In the genomic region with DNA sequence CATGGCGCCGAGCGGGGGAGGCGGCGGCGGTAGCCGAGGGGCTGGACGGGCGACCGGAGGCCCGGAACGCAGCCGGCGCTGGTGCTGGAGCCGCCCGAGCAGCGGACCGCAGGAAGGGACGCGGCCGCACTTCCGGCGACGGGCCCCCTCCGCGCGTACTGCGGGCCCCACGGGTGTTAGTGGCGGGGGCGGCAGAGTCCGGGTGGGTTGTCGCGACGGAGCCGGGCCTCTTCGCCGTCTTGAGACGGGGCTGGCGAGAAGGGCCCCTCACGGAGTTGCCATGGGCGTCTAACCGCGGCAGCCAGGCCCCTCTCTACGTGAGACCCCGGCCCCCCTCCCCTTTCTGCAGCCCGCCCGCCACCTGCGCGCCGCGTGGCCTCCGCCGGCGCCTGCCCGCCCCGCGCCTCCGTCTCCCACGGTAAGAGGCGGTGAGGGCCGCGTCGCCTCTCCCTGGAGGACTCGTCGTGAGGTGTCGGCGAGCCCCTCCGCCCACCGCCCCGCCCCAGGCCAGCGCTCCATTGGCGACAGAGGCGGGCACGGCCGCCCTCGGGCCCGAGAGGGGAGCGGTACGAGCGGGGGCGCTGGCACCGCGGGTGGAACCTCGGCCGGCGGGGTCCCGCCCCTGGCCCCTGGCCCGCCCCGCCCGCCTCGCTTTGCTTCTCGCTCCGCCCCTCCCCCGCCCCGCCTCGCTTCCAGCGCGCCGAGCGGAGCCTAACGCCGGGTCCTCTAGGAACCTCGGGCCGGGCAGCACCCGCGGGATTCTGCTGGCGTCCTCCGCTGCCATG, we compare ENCODE assay signal across 1 cellular context.
A peak's percentile ranks its signal among the peaks of the same experiment; 100 is the strongest.
TF ChIP-seq lines count a peak whose summit lies in the region.

Gene VPS9D1, minus strand, starts transcription at position 40 of the 785 bp plus-strand sequence. Its CDS starts 37 bp downstream, at position 3.
Gene ZNF276, plus strand, starts transcription at position 679 of the 785 bp plus-strand sequence. Its CDS starts 104 bp downstream, at position 783.

TF ChIP-seq in HepG2, 621 proteins besides CTCF, POLR2A, EP300 and RAD21 (continued from another document and continues in another):
- TF ChIP-seq ZNF687 (CRISPR knock-in tag; IDR thresholded peaks at IDR 0.05): peak; percentile 91
- no peak; the same call in 1 of the 2 replicates for TF ChIP-seq CENPT (CRISPR knock-in tag; IDR thresholded peaks at IDR 0.05; ENCODE audit: low read depth)
- TF ChIP-seq ZNF674 (CRISPR knock-in tag; IDR thresholded peaks at IDR 0.05; ENCODE audit: low read depth): no peak
- no peak; the same call in 1 of the 2 replicates for TF ChIP-seq SMAD1 (CRISPR knock-in tag; IDR thresholded peaks at IDR 0.05; ENCODE audit: borderline replicate concordance, low read depth)
- peak; percentile 99 for TF ChIP-seq ZBTB25 (CRISPR knock-in tag; IDR thresholded peaks at IDR 0.05)
- no peak for TF ChIP-seq ZNF7 (CRISPR knock-in tag; IDR thresholded peaks at IDR 0.05)
- peak; percentile 81; the same call in 1 of the 2 replicates for TF ChIP-seq ZNF343 (CRISPR knock-in tag; IDR thresholded peaks at IDR 0.05)
- peak; percentile 91 for TF ChIP-seq HDAC1 (CRISPR knock-in tag; IDR thresholded peaks at IDR 0.05)
- TF ChIP-seq ZNF569 (CRISPR knock-in tag; IDR thresholded peaks at IDR 0.05; ENCODE audit: borderline replicate concordance): no peak
- TF ChIP-seq PHF20 (CRISPR knock-in tag; IDR thresholded peaks at IDR 0.05): peak; percentile 92
- peak; percentile 78; the same call in 1 of the 2 replicates for TF ChIP-seq ZNF772 (CRISPR knock-in tag; IDR thresholded peaks at IDR 0.05)
- TF ChIP-seq, protein P1, sequence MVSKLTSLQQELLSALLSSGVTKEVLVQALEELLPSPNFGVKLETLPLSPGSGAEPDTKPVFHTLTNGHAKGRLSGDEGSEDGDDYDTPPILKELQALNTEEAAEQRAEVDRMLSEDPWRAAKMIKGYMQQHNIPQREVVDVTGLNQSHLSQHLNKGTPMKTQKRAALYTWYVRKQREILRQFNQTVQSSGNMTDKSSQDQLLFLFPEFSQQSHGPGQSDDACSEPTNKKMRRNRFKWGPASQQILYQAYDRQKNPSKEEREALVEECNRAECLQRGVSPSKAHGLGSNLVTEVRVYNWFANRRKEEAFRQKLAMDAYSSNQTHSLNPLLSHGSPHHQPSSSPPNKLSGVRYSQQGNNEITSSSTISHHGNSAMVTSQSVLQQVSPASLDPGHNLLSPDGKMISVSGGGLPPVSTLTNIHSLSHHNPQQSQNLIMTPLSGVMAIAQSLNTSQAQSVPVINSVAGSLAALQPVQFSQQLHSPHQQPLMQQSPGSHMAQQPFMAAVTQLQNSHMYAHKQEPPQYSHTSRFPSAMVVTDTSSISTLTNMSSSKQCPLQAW (CRISPR knock-in tag; IDR thresholded peaks at IDR 0.05): no peak
- no peak for TF ChIP-seq FOXK2 (IDR thresholded peaks at IDR 0.05)
- TF ChIP-seq SNRNP70 (IDR thresholded peaks at IDR 0.05; ENCODE audit: low read depth, low read length): no peak
- 0 out of 2 replicates have a peak, but pooled peaks have one; percentile 77 for TF ChIP-seq ZNF205 (CRISPR knock-in tag; IDR thresholded peaks at IDR 0.05)
- TF ChIP-seq ZNF484 (CRISPR knock-in tag; IDR thresholded peaks at IDR 0.05; ENCODE audit: borderline replicate concordance, low read depth): no peak
- TF ChIP-seq ZNF576 (CRISPR knock-in tag; IDR thresholded peaks at IDR 0.05): no peak
- TF ChIP-seq JUND (CRISPR knock-in tag; IDR thresholded peaks at IDR 0.05): peak; percentile 44
- peak; percentile 78 for TF ChIP-seq MEIS2 (CRISPR knock-in tag; IDR thresholded peaks at IDR 0.05)
- no peak for TF ChIP-seq ZMAT5 (CRISPR knock-in tag; IDR thresholded peaks at IDR 0.05; ENCODE audit: borderline replicate concordance, low read depth)
- TF ChIP-seq FUBP1 (CRISPR knock-in tag; IDR thresholded peaks at IDR 0.05; ENCODE audit: borderline replicate concordance): no peak; the same call in 1 of the 2 replicates
- TF ChIP-seq NR2F6 (IDR thresholded peaks at IDR 0.05): no peak
- 0 out of 2 replicates have a peak, but pooled peaks have one; percentile 31 for TF ChIP-seq NR2F6 (CRISPR knock-in tag; IDR thresholded peaks at IDR 0.05)
- peak; percentile 89 for TF ChIP-seq TARDBP (CRISPR knock-in tag; IDR thresholded peaks at IDR 0.05)
- TF ChIP-seq, protein P2, sequence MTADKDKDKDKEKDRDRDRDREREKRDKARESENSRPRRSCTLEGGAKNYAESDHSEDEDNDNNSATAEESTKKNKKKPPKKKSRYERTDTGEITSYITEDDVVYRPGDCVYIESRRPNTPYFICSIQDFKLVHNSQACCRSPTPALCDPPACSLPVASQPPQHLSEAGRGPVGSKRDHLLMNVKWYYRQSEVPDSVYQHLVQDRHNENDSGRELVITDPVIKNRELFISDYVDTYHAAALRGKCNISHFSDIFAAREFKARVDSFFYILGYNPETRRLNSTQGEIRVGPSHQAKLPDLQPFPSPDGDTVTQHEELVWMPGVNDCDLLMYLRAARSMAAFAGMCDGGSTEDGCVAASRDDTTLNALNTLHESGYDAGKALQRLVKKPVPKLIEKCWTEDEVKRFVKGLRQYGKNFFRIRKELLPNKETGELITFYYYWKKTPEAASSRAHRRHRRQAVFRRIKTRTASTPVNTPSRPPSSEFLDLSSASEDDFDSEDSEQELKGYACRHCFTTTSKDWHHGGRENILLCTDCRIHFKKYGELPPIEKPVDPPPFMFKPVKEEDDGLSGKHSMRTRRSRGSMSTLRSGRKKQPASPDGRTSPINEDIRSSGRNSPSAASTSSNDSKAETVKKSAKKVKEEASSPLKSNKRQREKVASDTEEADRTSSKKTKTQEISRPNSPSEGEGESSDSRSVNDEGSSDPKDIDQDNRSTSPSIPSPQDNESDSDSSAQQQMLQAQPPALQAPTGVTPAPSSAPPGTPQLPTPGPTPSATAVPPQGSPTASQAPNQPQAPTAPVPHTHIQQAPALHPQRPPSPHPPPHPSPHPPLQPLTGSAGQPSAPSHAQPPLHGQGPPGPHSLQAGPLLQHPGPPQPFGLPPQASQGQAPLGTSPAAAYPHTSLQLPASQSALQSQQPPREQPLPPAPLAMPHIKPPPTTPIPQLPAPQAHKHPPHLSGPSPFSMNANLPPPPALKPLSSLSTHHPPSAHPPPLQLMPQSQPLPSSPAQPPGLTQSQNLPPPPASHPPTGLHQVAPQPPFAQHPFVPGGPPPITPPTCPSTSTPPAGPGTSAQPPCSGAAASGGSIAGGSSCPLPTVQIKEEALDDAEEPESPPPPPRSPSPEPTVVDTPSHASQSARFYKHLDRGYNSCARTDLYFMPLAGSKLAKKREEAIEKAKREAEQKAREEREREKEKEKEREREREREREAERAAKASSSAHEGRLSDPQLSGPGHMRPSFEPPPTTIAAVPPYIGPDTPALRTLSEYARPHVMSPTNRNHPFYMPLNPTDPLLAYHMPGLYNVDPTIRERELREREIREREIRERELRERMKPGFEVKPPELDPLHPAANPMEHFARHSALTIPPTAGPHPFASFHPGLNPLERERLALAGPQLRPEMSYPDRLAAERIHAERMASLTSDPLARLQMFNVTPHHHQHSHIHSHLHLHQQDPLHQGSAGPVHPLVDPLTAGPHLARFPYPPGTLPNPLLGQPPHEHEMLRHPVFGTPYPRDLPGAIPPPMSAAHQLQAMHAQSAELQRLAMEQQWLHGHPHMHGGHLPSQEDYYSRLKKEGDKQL (CRISPR knock-in tag; IDR thresholded peaks at IDR 0.05; ENCODE audit: low read depth): no peak
- TF ChIP-seq SYNCRIP (IDR thresholded peaks at IDR 0.05; ENCODE audit: insufficient read depth, low read depth, low read length): no peak
- peak; percentile 91; the same call in 1 of the 2 replicates for TF ChIP-seq CSRNP2 (CRISPR knock-in tag; conservative IDR thresholded peaks at IDR 0.05; ENCODE audit: low read depth)
- TF ChIP-seq ZNF260 (CRISPR knock-in tag; IDR thresholded peaks at IDR 0.05; ENCODE audit: borderline replicate concordance, low read depth): no peak
- no peak for TF ChIP-seq NFKBIZ (CRISPR knock-in tag; IDR thresholded peaks at IDR 0.05)
- TF ChIP-seq RORA (CRISPR knock-in tag; IDR thresholded peaks at IDR 0.05): no peak
- peak; percentile 71 for TF ChIP-seq ZNF746 (CRISPR knock-in tag; IDR thresholded peaks at IDR 0.05)
- peak; percentile 67 for TF ChIP-seq KDM5B (CRISPR knock-in tag; IDR thresholded peaks at IDR 0.05; ENCODE audit: borderline replicate concordance)
- TF ChIP-seq LCORL (IDR thresholded peaks at IDR 0.05): no peak
- TF ChIP-seq LCORL (CRISPR knock-in tag; IDR thresholded peaks at IDR 0.05): no peak
- TF ChIP-seq MBNL3 (CRISPR knock-in tag; conservative IDR thresholded peaks at IDR 0.05): no peak
- peak; percentile 98 for TF ChIP-seq ZIK1 (CRISPR knock-in tag; IDR thresholded peaks at IDR 0.05; ENCODE audit: borderline replicate concordance, low read depth)
- no peak for TF ChIP-seq TEAD3 (CRISPR knock-in tag; optimal IDR thresholded peaks at IDR 0.05; ENCODE audit: borderline replicate concordance)
- TF ChIP-seq JARID2 (CRISPR knock-in tag; IDR thresholded peaks at IDR 0.05; ENCODE audit: insufficient replicate concordance): peak; percentile 64
- TF ChIP-seq PHF8 (CRISPR knock-in tag; IDR thresholded peaks at IDR 0.05): peak; percentile 86
- TF ChIP-seq ZBTB26 (CRISPR knock-in tag; IDR thresholded peaks at IDR 0.05; ENCODE audit: borderline replicate concordance): peak; percentile 72; the same call in 1 of the 2 replicates
- TF ChIP-seq MXI1 (IDR thresholded peaks at IDR 0.05; ENCODE audit: borderline replicate concordance, low read depth, low read length): peak; percentile 69; the same call in 2 of the 3 replicates
- TF ChIP-seq ZNF737 (CRISPR knock-in tag; IDR thresholded peaks at IDR 0.05; ENCODE audit: borderline replicate concordance): no peak
